Comparison of ENCODE assay signal across 26 cellular contexts in genomic region chr1:156957634-156958033, GRCh38. TPM values are rescaled to one million over a fixed set of nuclear protein-coding genes. Genes with fewer than 3 reads are reported as not detected.
"Had no signal": no experiment of that assay in that cellular context is flagged by ENCODE, and none has a peak within 500 bp of the region (broad histone marks: within the 10 kb centered on the region; RNA-seq: fewer than 3 reads in every experiment).

No MANE protein-coding gene starts in this region.

- H3K27ac Mint-ChIP-seq: natural killer cell treated with Interleukin-12 subunit alpha and Interleukin-12 subunit beta and Interleukin-15 and Interleukin-18, amount 100 ng/mL, for 72 hours; neural progenitor cell had no signal

- DNase-seq: effector CD8-positive, alpha-beta T cell; glutamatergic neuron; kidney glomerular epithelial cell; mesenchymal stem cell; midbrain; nucleus accumbens; ovary; right cardiac atrium; small intestine; stimulated activated CD4-positive, alpha-beta T cell treated with anti-CD3 and anti-CD28 coated beads, Interleukin-12 subunit alpha, Interleukin-12 subunit beta, amount 100 ng/mL, for 4 hours; stimulated activated naive CD4-positive, alpha-beta T cell; stomach; substantia nigra; transverse colon had no signal

- H3K36me3 Mint-ChIP-seq: natural killer cell treated with Interleukin-12 subunit alpha and Interleukin-12 subunit beta and Interleukin-15 and Interleukin-18, amount 100 ng/mL, for 72 hours had no signal

- H3K4me1 ChIP-seq: esophagus muscularis mucosa, gastroesophageal sphincter, neural progenitor cell, stomach, transverse colon had no signal

- H3K4me3 ChIP-seq: coronary artery, esophagus muscularis mucosa, gastroesophageal sphincter, neural progenitor cell, ovary, stomach, thoracic aorta, transverse colon had no signal

- FAIRE-seq: small intestine had no signal

- H3K4me3 Mint-ChIP-seq: natural killer cell treated with Interleukin-12 subunit alpha and Interleukin-12 subunit beta and Interleukin-15 and Interleukin-18, amount 100 ng/mL, for 72 hours had no signal

- H3K36me3 ChIP-seq: neural progenitor cell, ovary had no signal

- H3K9me3 Mint-ChIP-seq: natural killer cell treated with Interleukin-12 subunit alpha and Interleukin-12 subunit beta and Interleukin-15 and Interleukin-18, amount 100 ng/mL, for 72 hours; neural progenitor cell had no signal

- H3K9me3 ChIP-seq: esophagus muscularis mucosa, gastroesophageal sphincter, ovary, stomach, thoracic aorta, transverse colon had no signal

- H3K27me3 ChIP-seq: esophagus muscularis mucosa, gastroesophageal sphincter, neural progenitor cell, ovary, stomach, transverse colon had no signal

- H2AFZ ChIP-seq: neural progenitor cell had no signal

- H3K4me2 ChIP-seq: neural progenitor cell had no signal

- ATAC-seq: gastroesophageal sphincter; left lobe of liver; natural killer cell treated with Interleukin-12 subunit alpha and Interleukin-12 subunit beta and Interleukin-15 and Interleukin-18, amount 100 ng/mL, for 72 hours; right cardiac atrium had no signal

- H3K9ac ChIP-seq: neural progenitor cell had no signal

- H3K27ac ChIP-seq: coronary artery, esophagus muscularis mucosa, gastroesophageal sphincter, neural progenitor cell, ovary, stomach, thoracic aorta, transverse colon had no signal

- H3K4me1 Mint-ChIP-seq: neural progenitor cell had no signal

RNA-seq across cellular contexts. Expression of gene LRRC71, which starts 37.2 kb away (rescaled TPM):
- total RNA-seq: chondrocyte; esophagus muscularis mucosa; fibroblast of villous mesenchyme; left lobe of liver; lower leg skin; natural killer cell treated with Interleukin-12 subunit alpha and Interleukin-12 subunit beta and Interleukin-15 and Interleukin-18, amount 100 ng/mL, for 72 hours; posterior vena cava; thoracic aorta had no signal
- polyA plus RNA-seq: urinary bladder had no signal
